ENCODE assay signal across 1 cellular context in the genomic region with DNA sequence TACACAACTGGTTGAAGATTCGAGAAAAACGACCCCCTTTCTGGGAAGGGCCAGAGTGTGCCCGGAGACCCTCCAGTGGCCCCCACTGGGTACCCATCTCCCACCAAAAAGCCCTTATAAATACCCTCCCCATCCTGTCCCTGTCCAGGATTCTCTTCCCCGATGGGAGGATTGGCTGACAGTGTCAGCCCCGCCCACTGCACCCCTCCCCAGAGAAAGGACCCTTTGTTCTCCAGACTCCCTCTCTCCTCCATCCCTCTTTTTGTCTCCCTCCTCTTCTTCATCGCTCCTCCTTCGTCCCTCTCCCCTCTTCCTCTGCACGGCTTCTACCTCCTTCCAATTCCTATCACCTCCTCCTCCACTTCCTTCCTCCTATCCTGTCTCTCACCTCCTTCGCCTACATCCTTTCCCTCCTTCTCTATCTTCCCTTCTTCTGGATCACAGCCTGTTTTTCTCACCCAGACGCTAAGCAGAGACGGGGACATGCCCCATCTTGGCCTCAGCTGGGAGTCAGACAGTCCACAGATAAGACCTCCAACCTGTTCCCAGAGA.
TF ChIP-seq lines count a peak whose summit lies in the region.

No MANE protein-coding gene starts in this region.

TF ChIP-seq in SK-N-SH treated with all-trans-retinoic acid at 6 μM for 48 hours, 23 proteins besides CTCF, POLR2A, EP300 and RAD21:
- TF ChIP-seq ISL1 (CRISPR knock-in tag; IDR thresholded peaks at IDR 0.05) (no peak), ZC3H10 (CRISPR knock-in tag; IDR thresholded peaks at IDR 0.05) (no peak), OSR1 (CRISPR knock-in tag; IDR thresholded peaks at IDR 0.05) (no peak), PATZ1 (CRISPR knock-in tag; IDR thresholded peaks at IDR 0.05; ENCODE audit: borderline replicate concordance) (no peak), TOX (CRISPR knock-in tag; IDR thresholded peaks at IDR 0.05; ENCODE audit: borderline replicate concordance) (no peak), ZNF8 (CRISPR knock-in tag; IDR thresholded peaks at IDR 0.05) (no peak), PPARA (CRISPR knock-in tag; IDR thresholded peaks at IDR 0.05; ENCODE audit: borderline replicate concordance) (no peak), ZNF565 (CRISPR knock-in tag; conservative IDR thresholded peaks at IDR 0.05; ENCODE audit: low read depth) (no peak)
- TF ChIP-seq, protein P1, sequence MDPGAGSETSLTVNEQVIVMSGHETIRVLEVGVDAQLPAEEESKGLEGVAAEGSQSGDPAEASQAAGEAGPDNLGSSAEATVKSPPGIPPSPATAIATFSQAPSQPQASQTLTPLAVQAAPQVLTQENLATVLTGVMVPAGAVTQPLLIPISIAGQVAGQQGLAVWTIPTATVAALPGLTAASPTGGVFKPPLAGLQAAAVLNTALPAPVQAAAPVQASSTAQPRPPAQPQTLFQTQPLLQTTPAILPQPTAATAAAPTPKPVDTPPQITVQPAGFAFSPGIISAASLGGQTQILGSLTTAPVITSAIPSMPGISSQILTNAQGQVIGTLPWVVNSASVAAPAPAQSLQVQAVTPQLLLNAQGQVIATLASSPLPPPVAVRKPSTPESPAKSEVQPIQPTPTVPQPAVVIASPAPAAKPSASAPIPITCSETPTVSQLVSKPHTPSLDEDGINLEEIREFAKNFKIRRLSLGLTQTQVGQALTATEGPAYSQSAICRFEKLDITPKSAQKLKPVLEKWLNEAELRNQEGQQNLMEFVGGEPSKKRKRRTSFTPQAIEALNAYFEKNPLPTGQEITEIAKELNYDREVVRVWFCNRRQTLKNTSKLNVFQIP (CRISPR knock-in tag; IDR thresholded peaks at IDR 0.05; ENCODE audit: borderline replicate concordance, low read depth) = no peak
- TF ChIP-seq, protein P2, sequence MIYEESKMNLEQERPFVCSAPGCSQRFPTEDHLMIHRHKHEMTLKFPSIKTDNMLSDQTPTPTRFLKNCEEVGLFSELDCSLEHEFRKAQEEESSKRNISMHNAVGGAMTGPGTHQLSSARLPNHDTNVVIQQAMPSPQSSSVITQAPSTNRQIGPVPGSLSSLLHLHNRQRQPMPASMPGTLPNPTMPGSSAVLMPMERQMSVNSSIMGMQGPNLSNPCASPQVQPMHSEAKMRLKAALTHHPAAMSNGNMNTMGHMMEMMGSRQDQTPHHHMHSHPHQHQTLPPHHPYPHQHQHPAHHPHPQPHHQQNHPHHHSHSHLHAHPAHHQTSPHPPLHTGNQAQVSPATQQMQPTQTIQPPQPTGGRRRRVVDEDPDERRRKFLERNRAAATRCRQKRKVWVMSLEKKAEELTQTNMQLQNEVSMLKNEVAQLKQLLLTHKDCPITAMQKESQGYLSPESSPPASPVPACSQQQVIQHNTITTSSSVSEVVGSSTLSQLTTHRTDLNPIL (CRISPR knock-in tag; IDR thresholded peaks at IDR 0.05; ENCODE audit: low read depth) = no peak
- TF ChIP-seq, protein P3, sequence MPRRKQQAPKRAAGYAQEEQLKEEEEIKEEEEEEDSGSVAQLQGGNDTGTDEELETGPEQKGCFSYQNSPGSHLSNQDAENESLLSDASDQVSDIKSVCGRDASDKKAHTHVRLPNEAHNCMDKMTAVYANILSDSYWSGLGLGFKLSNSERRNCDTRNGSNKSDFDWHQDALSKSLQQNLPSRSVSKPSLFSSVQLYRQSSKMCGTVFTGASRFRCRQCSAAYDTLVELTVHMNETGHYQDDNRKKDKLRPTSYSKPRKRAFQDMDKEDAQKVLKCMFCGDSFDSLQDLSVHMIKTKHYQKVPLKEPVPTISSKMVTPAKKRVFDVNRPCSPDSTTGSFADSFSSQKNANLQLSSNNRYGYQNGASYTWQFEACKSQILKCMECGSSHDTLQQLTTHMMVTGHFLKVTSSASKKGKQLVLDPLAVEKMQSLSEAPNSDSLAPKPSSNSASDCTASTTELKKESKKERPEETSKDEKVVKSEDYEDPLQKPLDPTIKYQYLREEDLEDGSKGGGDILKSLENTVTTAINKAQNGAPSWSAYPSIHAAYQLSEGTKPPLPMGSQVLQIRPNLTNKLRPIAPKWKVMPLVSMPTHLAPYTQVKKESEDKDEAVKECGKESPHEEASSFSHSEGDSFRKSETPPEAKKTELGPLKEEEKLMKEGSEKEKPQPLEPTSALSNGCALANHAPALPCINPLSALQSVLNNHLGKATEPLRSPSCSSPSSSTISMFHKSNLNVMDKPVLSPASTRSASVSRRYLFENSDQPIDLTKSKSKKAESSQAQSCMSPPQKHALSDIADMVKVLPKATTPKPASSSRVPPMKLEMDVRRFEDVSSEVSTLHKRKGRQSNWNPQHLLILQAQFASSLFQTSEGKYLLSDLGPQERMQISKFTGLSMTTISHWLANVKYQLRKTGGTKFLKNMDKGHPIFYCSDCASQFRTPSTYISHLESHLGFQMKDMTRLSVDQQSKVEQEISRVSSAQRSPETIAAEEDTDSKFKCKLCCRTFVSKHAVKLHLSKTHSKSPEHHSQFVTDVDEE (CRISPR knock-in tag; IDR thresholded peaks at IDR 0.05) = no peak
